In genomic region chr19:9709305-9709704, GRCh38 we compare ENCODE assay signal across 18 cellular contexts. TPM values are rescaled to one million over a fixed set of nuclear protein-coding genes. Genes with fewer than 3 reads are reported as not detected.
DNase-seq lines count a peak whose midpoint lies in the region; ATAC-seq and TF ChIP-seq lines count a peak whose summit lies in the region.
"Had no signal": no experiment of that assay in that cellular context is flagged by ENCODE, and none has a peak within 500 bp of the region (broad histone marks: within the 10 kb centered on the region; RNA-seq: fewer than 3 reads in every experiment).

No MANE protein-coding gene starts in this region.

- H3K36me3 ChIP-seq in BLaER1 treated with 17β-estradiol and CSF1 and Interleukin-3, amounts not matched to agents 10 nM and 100 nM = no peaks in the 10 kb centered on the region
- H3K36me3 ChIP-seq in tibial nerve = no peaks in the 10 kb centered on the region
- H3K36me3 ChIP-seq in SK-N-SH (replicated peaks in 1 of 2; ENCODE audit: control insufficient read depth in 1 of 2, insufficient read depth in 2 of 2, low read length in 1 of 2) = no peaks in the 10 kb centered on the region
- H3K36me3 ChIP-seq: cardiac muscle cell, stomach had no signal

- DNase-seq in MV-4-11 (lab: John Stamatoyannopoulos, UW) (peak; percentile 97), epithelial cell of esophagus (ENCODE audit: low read depth) (peak; percentile 8), naive B cell (no peak), tibial nerve (ENCODE audit: low spot score in 2 of 2) (no peak), SK-N-SH (no peak)
- DNase-seq in activated naive CD4-positive, alpha-beta T cell (lab: John Stamatoyannopoulos, UW) = no peak
- DNase-seq: activated CD4-positive, alpha-beta T cell treated with anti-CD3 and anti-CD28 coated beads, Interleukin-2, amount 50 U/mL, for 4 hours; activated naive CD8-positive, alpha-beta T cell treated with anti-CD3 and anti-CD28 coated beads, Interleukin-2, amount 10 ng/mL, durations not matched to agents 7 days and 5 days; activated T-cell treated with anti-CD3 and anti-CD28 coated beads, Interleukin-2, amount 50 U/mL, for 4 hours; COR-L47; effector memory CD4-positive, alpha-beta T cell; naive thymus-derived CD4-positive, alpha-beta T cell; NCI-H1417; NCI-H2227 treated with DMSO at 0.1 percent for 48 hours; stomach had no signal

- no peaks in the 10 kb centered on the region for H4K20me1 ChIP-seq in BLaER1 treated with 17β-estradiol and CSF1 and Interleukin-3, amounts not matched to agents 10 nM and 100 nM
- no peaks in the 10 kb centered on the region for H4K20me1 ChIP-seq in SK-N-SH (ENCODE audit: insufficient read depth)

- peak overlapping the region in 6 of 11 experiments; percentile 18 to 58 (median 43); a peak in 10 of 22 replicates for H3K9ac ChIP-seq in BLaER1 treated with 17β-estradiol and CSF1 and Interleukin-3, amounts not matched to agents 10 nM and 100 nM
- no peak overlapping the region for H3K9ac ChIP-seq in SK-N-SH

- no peaks in the 10 kb centered on the region for H3F3A ChIP-seq in SK-N-SH (replicated peaks; ENCODE audit: insufficient read depth)

- peaks cover 34 to 65% (median 47%) of the 10 kb centered on the region in 11 experiments for H3K9me3 ChIP-seq in BLaER1 treated with 17β-estradiol and CSF1 and Interleukin-3, amounts not matched to agents 10 nM and 100 nM (replicated peaks in 1 of 11)
- H3K9me3 ChIP-seq in tibial nerve (peaks cover 0 to 30% (median 5%) of the 10 kb centered on the region in 4 donors), SK-N-SH (no peaks in the 10 kb centered on the region)

- H3K4me3 Mint-ChIP-seq in naive B cell = peak overlapping the region in 7 of 8 donors; percentile 53 to 75 (median 63)
- H3K4me3 Mint-ChIP-seq: activated naive CD8-positive, alpha-beta T cell treated with anti-CD3 and anti-CD28 coated beads, Interleukin-2, amount 10 ng/mL, durations not matched to agents 7 days and 5 days; activated T-cell treated with anti-CD3 and anti-CD28 coated beads, Interleukin-2, amount 50 U/mL, for 4 hours; naive thymus-derived CD4-positive, alpha-beta T cell had no signal

- H3K27ac ChIP-seq in BLaER1 treated with 17β-estradiol and CSF1 and Interleukin-3, amounts not matched to agents 10 nM and 100 nM = peak overlapping the region in 7 of 11 experiments; percentile 21 to 80 (median 69); a peak in 14 of 22 replicates
- H3K27ac ChIP-seq in tibial nerve (peak overlapping the region in 1 of 4 donors; percentile 56), SK-N-SH (ENCODE audit: low read depth in 2 of 2, low read length in 1 of 2) (no peak overlapping the region)
- H3K27ac ChIP-seq: cardiac muscle cell, stomach had no signal

- TF ChIP-seq EP300 in tibial nerve (IDR thresholded peaks at IDR 0.05) = peak in 1 of 2 donors; percentile 28
- no peak for TF ChIP-seq EP300 in SK-N-SH (IDR thresholded peaks at IDR 0.05; ENCODE audit: borderline replicate concordance in 1 of 2, low read depth in 1 of 2, low read length in 1 of 2)

- H3K4me2 ChIP-seq in BLaER1 treated with 17β-estradiol and CSF1 and Interleukin-3, amounts not matched to agents 10 nM and 100 nM = peak overlapping the region in 7 of 11 experiments; percentile 17 to 81 (median 59); a peak in 14 of 22 replicates
- H3K4me2 ChIP-seq in SK-N-SH = no peak overlapping the region

- no peak for TF ChIP-seq RAD21 in SK-N-SH (IDR thresholded peaks at IDR 0.05; ENCODE audit: low read length)

- CTCF ChIA-PET in SK-N-SH (lab: Yijun Ruan, JAX) = no interaction called here

- H2AFZ ChIP-seq in SK-N-SH (ENCODE audit: low read depth) = no peak overlapping the region

- peaks cover 20 to 21% of the 10 kb centered on the region in 2 donors for H3K36me3 Mint-ChIP-seq in naive B cell
- H3K36me3 Mint-ChIP-seq: activated naive CD8-positive, alpha-beta T cell treated with anti-CD3 and anti-CD28 coated beads, Interleukin-2, amount 10 ng/mL, durations not matched to agents 7 days and 5 days had no signal

- ATAC-seq in naive B cell (ENCODE audit: low read depth in 2 of 2) = peak; percentile 30 to 70
- ATAC-seq in HG03457 (IDR thresholded peaks at IDR 0.05; ENCODE audit: unreplicated experiment) = no peak
- ATAC-seq: activated T-cell treated with anti-CD3 and anti-CD28 coated beads, Interleukin-2, amount 50 U/mL, for 4 hours; naive thymus-derived CD4-positive, alpha-beta T cell had no signal

- H3K27me3 Mint-ChIP-seq in naive B cell = no peaks in the 10 kb centered on the region
- H3K27me3 Mint-ChIP-seq: activated naive CD8-positive, alpha-beta T cell treated with anti-CD3 and anti-CD28 coated beads, Interleukin-2, amount 10 ng/mL, durations not matched to agents 7 days and 5 days had no signal

- TF ChIP-seq CTCF in epithelial cell of esophagus (IDR thresholded peaks at IDR 0.05; ENCODE audit: insufficient read depth, low read depth, low read length, missing control alignments) (no peak), tibial nerve (IDR thresholded peaks at IDR 0.05) (no peak), SK-N-SH (IDR thresholded peaks at IDR 0.05) (no peak)

- H3K79me2 ChIP-seq in SK-N-SH (ENCODE audit: insufficient read depth) = no peaks in the 10 kb centered on the region

- TF ChIP-seq POLR2A in tibial nerve (IDR thresholded peaks at IDR 0.05) = no peak

- POLR2A ChIA-PET in SK-N-SH (lab: Yijun Ruan, JAX) = no interaction called here

- no peaks in the 10 kb centered on the region for H3K9me2 ChIP-seq in SK-N-SH

- H3K27ac Mint-ChIP-seq in naive B cell = peak overlapping the region; percentile 36 to 95 (median 76)
- H3K27ac Mint-ChIP-seq: activated naive CD8-positive, alpha-beta T cell treated with anti-CD3 and anti-CD28 coated beads, Interleukin-2, amount 10 ng/mL, durations not matched to agents 7 days and 5 days had no signal

- H3K4me3 ChIP-seq in BLaER1 treated with 17β-estradiol and CSF1 and Interleukin-3, amounts not matched to agents 10 nM and 100 nM = no peak overlapping the region
- H3K4me3 ChIP-seq in epithelial cell of esophagus (ENCODE audit: low read length) (no peak overlapping the region), tibial nerve (no peak overlapping the region), SK-N-SH (ENCODE audit: low read depth in 2 of 2, low read length in 1 of 2) (no peak overlapping the region)
- H3K4me3 ChIP-seq: cardiac muscle cell, stomach had no signal

- peaks cover 4 to 56% (median 44%) of the 10 kb centered on the region in 7 donors for H3K9me3 Mint-ChIP-seq in naive B cell

- no peaks in the 10 kb centered on the region for H3K27me3 ChIP-seq in BLaER1 treated with 17β-estradiol and CSF1 and Interleukin-3, amounts not matched to agents 10 nM and 100 nM
- H3K27me3 ChIP-seq in tibial nerve (no peaks in the 10 kb centered on the region), SK-N-SH (ENCODE audit: insufficient read depth) (no peaks in the 10 kb centered on the region; the same call in 1 of the 2 replicates)
- H3K27me3 ChIP-seq: cardiac muscle cell, stomach had no signal

- WGBS in tibial nerve, 2 donors = 24 to 33% methylated on average over 1 of the region's 1 CpG
- WGBS in SK-N-SH (ENCODE audit: low lambda C conversion rate) = 0% methylated on average over 1 of the region's 1 CpG

- H3K4me1 Mint-ChIP-seq in naive B cell = peaks cover 12 to 27% (median 22%) of the 10 kb centered on the region in 3 donors
- H3K4me1 Mint-ChIP-seq: activated naive CD8-positive, alpha-beta T cell treated with anti-CD3 and anti-CD28 coated beads, Interleukin-2, amount 10 ng/mL, durations not matched to agents 7 days and 5 days had no signal

- H3K4me1 ChIP-seq in BLaER1 treated with 17β-estradiol and CSF1 and Interleukin-3, amounts not matched to agents 10 nM and 100 nM = peaks cover 0 to 23% (median 9%) of the 10 kb centered on the region in 10 experiments; a peak in 13 of 20 replicates
- no peaks in the 10 kb centered on the region for H3K4me1 ChIP-seq in tibial nerve
- no peaks in the 10 kb centered on the region for H3K4me1 ChIP-seq in SK-N-SH (ENCODE audit: control insufficient read depth in 1 of 2, insufficient read depth in 2 of 2, low read depth in 1 of 2, low read length in 1 of 2)
- H3K4me1 ChIP-seq: stomach had no signal

TF ChIP-seq in SK-N-SH, 30 proteins besides CTCF, POLR2A, EP300 and RAD21 (continues in another document):
- no peak for TF ChIP-seq FOSL2 (IDR thresholded peaks at IDR 0.05; ENCODE audit: borderline replicate concordance, low read depth)
- TF ChIP-seq MEF2A (IDR thresholded peaks at IDR 0.05; ENCODE audit: borderline replicate concordance, low read depth) = no peak
- TF ChIP-seq MAX (IDR thresholded peaks at IDR 0.05; ENCODE audit: low read depth) = no peak
- TF ChIP-seq NRF1 (IDR thresholded peaks at IDR 0.05; ENCODE audit: low read depth, low read length) = no peak
- no peak for TF ChIP-seq JUND (IDR thresholded peaks at IDR 0.05)
- no peak for TF ChIP-seq IRF3 (IDR thresholded peaks at IDR 0.05; ENCODE audit: low read depth, low read length)

RNA-seq across cellular contexts. Expression of gene ZNF562, which starts 34.4 kb away (rescaled TPM):
- polyA plus RNA-seq in naive B cell (ENCODE audit: low read depth in 6 of 6) (1 to 10 TPM in 5 of 6 donors, under 1 TPM in 1; 0.29 to 8.5 (median 6.0) TPM), SK-N-SH (2012; rRNA removed) (3.1 and 4.7 TPM in 2 replicates)
- 10 to 100 TPM; 17.9 to 31.6 (median 24.5) TPM for total RNA-seq in tibial nerve
- polyA plus RNA-seq in SK-N-SH (2012; cell fraction: cytosol; rRNA removed) = 3.3 and 4.1 TPM in 2 replicates
- polyA plus RNA-seq in SK-N-SH (2012; cell fraction: nucleus; rRNA removed) = 4.8 and 7.6 TPM in 2 replicates

RNA-seq across cellular contexts. Expression of gene ZNF846, which starts 59.2 kb away (rescaled TPM):
- 10 to 100 TPM in 1 of 6 donors, 1 to 10 TPM in 4, not detected in 1; 5.2 to 12.0 (median 6.6) TPM for polyA plus RNA-seq in naive B cell (ENCODE audit: low read depth in 6 of 6)
- total RNA-seq in tibial nerve = 10 to 100 TPM; 20.8 to 36.9 (median 26.8) TPM
- polyA plus RNA-seq in SK-N-SH (2012; rRNA removed) = 6.7 and 7.5 TPM in 2 replicates
- 6.3 and 7.7 TPM in 2 replicates for polyA plus RNA-seq in SK-N-SH (2012; cell fraction: cytosol; rRNA removed)
- polyA plus RNA-seq in SK-N-SH (2012; cell fraction: nucleus; rRNA removed) = 15.7 and 18.7 TPM in 2 replicates

Comparison
In these comparisons a context has a peak if more than half of its experiments do, and no peak if none do; other contexts are left out.
1. H3K27ac ChIP-seq: peak in BLaER1 treated with 17β-estradiol and CSF1 and Interleukin-3, amounts not matched to agents 10 nM and 100 nM (7 of 11); none in SK-N-SH (0 of 2).
2. DNase-seq: peak in MV-4-11 (single experiment) and epithelial cell of esophagus (single experiment); none in naive B cell (single experiment), activated naive CD4-positive, alpha-beta T cell (0 of 4), tibial nerve (0 of 2) and SK-N-SH (single experiment).